Comparison of ENCODE assay signal across 8 cellular contexts in genomic region chr12:6603095-6603567, GRCh38. TPM values are rescaled to one million over a fixed set of nuclear protein-coding genes. Genes with fewer than 3 reads are reported as not detected.
DNase-seq lines count a peak whose midpoint lies in the region; ATAC-seq and TF ChIP-seq lines count a peak whose summit lies in the region.

No MANE protein-coding gene starts in this region.

- H3K27me3 Mint-ChIP-seq in IgD-negative memory B cell, result no peaks in the 10 kb centered on the region
- H3K27me3 Mint-ChIP-seq in activated CD8-positive, alpha-beta T cell treated with anti-CD3 and anti-CD28 coated beads, Interleukin-2, amount 10 ng/mL, durations not matched to agents 7 days and 5 days (ENCODE audit: low read depth), result no peaks in the 10 kb centered on the region

- DNase-seq in AG04450 (ENCODE audit: low read depth, low spot score) (no peak), foreskin fibroblast (peak in 1 of 2 donors; percentile 62), NCI-H1092 (lab: John Stamatoyannopoulos, UW) (no peak), pons (ENCODE audit: low spot score) (no peak)
- DNase-seq in activated CD8-positive, alpha-beta T cell treated with anti-CD3 and anti-CD28 coated beads, Interleukin-2, amount 10 ng/mL, durations not matched to agents 7 days and 5 days, result peak; percentile 46

- POLR2A ChIA-PET in AG04450 (lab: Yijun Ruan, JAX), result interaction anchor here (0.5 to 0.6 kb wide), 3 partner anchors 9 to 35 kb away, joined by 3 read pairs; partner anchors contain the start of gene NOP2
- POLR2A ChIA-PET in activated CD8-positive, alpha-beta T cell treated with anti-CD3 and anti-CD28 coated beads, Interleukin-2, amount 10 ng/mL, durations not matched to agents 7 days and 5 days (lab: Charles Lee), result interaction anchor here (0.8 to 3.4 kb wide), 8 partner anchors 8 to 108 kb away, joined by 3 to 14 read pairs (median 4); partner anchors contain the start of genes GAPDH and ZNF384

- H3K4me1 ChIP-seq in skeletal muscle satellite cell (ENCODE audit: control insufficient read depth, insufficient read depth, low read length), result peaks cover 37% of the 10 kb centered on the region

- no peak for ATAC-seq in activated CD8-positive, alpha-beta T cell treated with anti-CD3 and anti-CD28 coated beads, Interleukin-2, amount 10 ng/mL, durations not matched to agents 7 days and 5 days
- no peak for ATAC-seq in GM18868 (IDR thresholded peaks at IDR 0.05; ENCODE audit: unreplicated experiment)

- peaks cover 18 to 35% (median 30%) of the 10 kb centered on the region in 3 donors for H3K4me1 Mint-ChIP-seq in IgD-negative memory B cell
- peaks cover 51% of the 10 kb centered on the region for H3K4me1 Mint-ChIP-seq in activated CD8-positive, alpha-beta T cell treated with anti-CD3 and anti-CD28 coated beads, Interleukin-2, amount 10 ng/mL, durations not matched to agents 7 days and 5 days (ENCODE audit: low read depth)

- H3K36me3 Mint-ChIP-seq in IgD-negative memory B cell, result peaks cover 8% of the 10 kb centered on the region
- H3K36me3 Mint-ChIP-seq in activated CD8-positive, alpha-beta T cell treated with anti-CD3 and anti-CD28 coated beads, Interleukin-2, amount 10 ng/mL, durations not matched to agents 7 days and 5 days (ENCODE audit: low read depth), result peaks cover 71% of the 10 kb centered on the region

- H3K27ac Mint-ChIP-seq in IgD-negative memory B cell, result peak overlapping the region; percentile 67 to 89 (median 81)
- peak overlapping the region; percentile 82 for H3K27ac Mint-ChIP-seq in activated CD8-positive, alpha-beta T cell treated with anti-CD3 and anti-CD28 coated beads, Interleukin-2, amount 10 ng/mL, durations not matched to agents 7 days and 5 days

- no peaks in the 10 kb centered on the region; the same call in none of the 2 replicates for H3K9me3 ChIP-seq in AG04450 (ENCODE audit: control insufficient read depth, insufficient read depth, low read length)
- no peaks in the 10 kb centered on the region for H3K9me3 ChIP-seq in skeletal muscle satellite cell (replicated peaks; ENCODE audit: low read length)

- no peaks in the 10 kb centered on the region for H3K9me3 Mint-ChIP-seq in IgD-negative memory B cell
- H3K9me3 Mint-ChIP-seq in activated CD8-positive, alpha-beta T cell treated with anti-CD3 and anti-CD28 coated beads, Interleukin-2, amount 10 ng/mL, durations not matched to agents 7 days and 5 days (ENCODE audit: insufficient read depth), result no peaks in the 10 kb centered on the region

- peaks cover 57% of the 10 kb centered on the region for H3K36me3 ChIP-seq in skeletal muscle satellite cell (ENCODE audit: insufficient read depth, low read length)

- peak overlapping the region; percentile 99 for H3K4me2 ChIP-seq in skeletal muscle satellite cell (ENCODE audit: low read length)

- H3K27me3 ChIP-seq in AG04450 (ENCODE audit: control insufficient read depth, insufficient read depth, low read length), result no peaks in the 10 kb centered on the region
- no peaks in the 10 kb centered on the region for H3K27me3 ChIP-seq in skeletal muscle satellite cell (ENCODE audit: control insufficient read depth, insufficient read depth, low read length)

- peak overlapping the region; percentile 43 for H3K4me3 ChIP-seq in AG04450 (ENCODE audit: low read depth, low read length)
- peak overlapping the region; percentile 27 to 93 for H3K4me3 ChIP-seq in foreskin fibroblast (ENCODE audit: low read depth in 1 of 2, low read length in 2 of 2)
- H3K4me3 ChIP-seq in skeletal muscle satellite cell (ENCODE audit: low read length), result peak overlapping the region; percentile 97

- H3K9ac ChIP-seq in skeletal muscle satellite cell (ENCODE audit: low read depth, low read length), result peak overlapping the region; percentile 56

- H3K4me3 Mint-ChIP-seq in IgD-negative memory B cell, result peak overlapping the region in 3 of 4 donors; percentile 55 to 86 (median 79)
- no peak overlapping the region for H3K4me3 Mint-ChIP-seq in activated CD8-positive, alpha-beta T cell treated with anti-CD3 and anti-CD28 coated beads, Interleukin-2, amount 10 ng/mL, durations not matched to agents 7 days and 5 days

- H3K27ac ChIP-seq in AG04450 (ENCODE audit: low read depth, low read length), result no peak overlapping the region

- CTCF ChIA-PET in AG04450 (lab: Charles Lee), result interaction anchor here (1.0 to 1.5 kb wide), 4 partner anchors 66 to 222 kb away, joined by 3 to 6 read pairs (median 4); partner anchors contain the start of gene MLF2
- CTCF ChIA-PET in activated CD8-positive, alpha-beta T cell treated with anti-CD3 and anti-CD28 coated beads, Interleukin-2, amount 10 ng/mL, durations not matched to agents 7 days and 5 days (lab: Charles Lee), result interaction anchor here (1.0 to 3.9 kb wide), 12 partner anchors 10 to 180 kb away, joined by 3 to 20 read pairs (median 4); partner anchors contain the start of gene LPAR5

- TF ChIP-seq CTCF in AG04450 (IDR thresholded peaks at IDR 0.05; ENCODE audit: low read depth, low read length) (no peak), foreskin fibroblast (IDR thresholded peaks at IDR 0.05; ENCODE audit: low read depth, low read length) (no peak)

RNA-seq across cellular contexts. Expression of gene CHD4, which starts 4.0 kb away (rescaled TPM):
- 86.3 and 119 TPM in 2 replicates for polyA plus RNA-seq in AG04450 (2011; rRNA removed)
- polyA minus RNA-seq in AG04450 (2011; rRNA and poly(A)+ RNA removed), result 235 and 284 TPM in 2 replicates
- 55.2 TPM for polyA plus RNA-seq in IgD-negative memory B cell
- total RNA-seq in activated CD8-positive, alpha-beta T cell treated with anti-CD3 and anti-CD28 coated beads, Interleukin-2, amount 10 ng/mL, durations not matched to agents 7 days and 5 days, result 100 to 1,000 TPM; 277 to 292 TPM
- total RNA-seq in skeletal muscle satellite cell (2012; rRNA removed), result 148 and 162 TPM in 2 replicates

RNA-seq across cellular contexts. Expression of gene LPAR5, which starts 32.6 kb away (rescaled TPM):
- polyA plus RNA-seq in AG04450 (2011; rRNA removed) (not detected in 2 replicates), IgD-negative memory B cell (63.6 TPM)
- polyA minus RNA-seq in AG04450 (2011; rRNA and poly(A)+ RNA removed), result not detected in 2 replicates
- 10 to 100 TPM; 16.5 to 16.8 TPM for total RNA-seq in activated CD8-positive, alpha-beta T cell treated with anti-CD3 and anti-CD28 coated beads, Interleukin-2, amount 10 ng/mL, durations not matched to agents 7 days and 5 days
- total RNA-seq in skeletal muscle satellite cell (2012; rRNA removed), result not detected in 2 replicates

RNA-seq across cellular contexts. Expression of gene NOP2, which starts 35.0 kb away (rescaled TPM):
- polyA plus RNA-seq in AG04450 (2011; rRNA removed) (35.7 and 41.3 TPM in 2 replicates), IgD-negative memory B cell (24.9 TPM)
- 31.7 and 43.9 TPM in 2 replicates for polyA minus RNA-seq in AG04450 (2011; rRNA and poly(A)+ RNA removed)
- 10 to 100 TPM; 84.2 to 87.6 TPM for total RNA-seq in activated CD8-positive, alpha-beta T cell treated with anti-CD3 and anti-CD28 coated beads, Interleukin-2, amount 10 ng/mL, durations not matched to agents 7 days and 5 days
- 33.4 and 40.1 TPM in 2 replicates for total RNA-seq in skeletal muscle satellite cell (2012; rRNA removed)

RNA-seq across cellular contexts. Expression of gene ACRBP, which starts 44.1 kb away (rescaled TPM):
- polyA plus RNA-seq in AG04450 (2011; rRNA removed), result 0.41 and 0.64 TPM in 2 replicates
- 0.78 TPM in 1 of 2 replicates, not detected in the other for polyA minus RNA-seq in AG04450 (2011; rRNA and poly(A)+ RNA removed)
- 5.8 TPM for polyA plus RNA-seq in IgD-negative memory B cell
- 1 to 10 TPM in 1 of 2 experiments, under 1 TPM in 1; 0.76 to 1.7 TPM for total RNA-seq in activated CD8-positive, alpha-beta T cell treated with anti-CD3 and anti-CD28 coated beads, Interleukin-2, amount 10 ng/mL, durations not matched to agents 7 days and 5 days
- 2.0 TPM in 1 of 2 replicates, not detected in the other for total RNA-seq in skeletal muscle satellite cell (2012; rRNA removed)

RNA-seq across cellular contexts. Expression of gene IFFO1, which starts 47.3 kb away (rescaled TPM):
- 23.8 and 24.2 TPM in 2 replicates for polyA plus RNA-seq in AG04450 (2011; rRNA removed)
- 17.8 and 18.2 TPM in 2 replicates for polyA minus RNA-seq in AG04450 (2011; rRNA and poly(A)+ RNA removed)
- 12.3 TPM for polyA plus RNA-seq in IgD-negative memory B cell
- total RNA-seq in activated CD8-positive, alpha-beta T cell treated with anti-CD3 and anti-CD28 coated beads, Interleukin-2, amount 10 ng/mL, durations not matched to agents 7 days and 5 days, result 10 to 100 TPM; 24.9 to 25.5 TPM
- total RNA-seq in skeletal muscle satellite cell (2012; rRNA removed), result 8.6 and 8.7 TPM in 2 replicates

Comparison
In these comparisons a context has a peak if more than half of its experiments do, and no peak if none do; other contexts are left out.
1. H3K4me3 ChIP-seq: peak in every context shown above with its lines; median percentile 97 in skeletal muscle satellite cell; 60 in foreskin fibroblast; 43 in AG04450.
2. RNA of gene LPAR5, which starts 32.6 kb away (polyA plus RNA-seq): 63.6 TPM in IgD-negative memory B cell (single experiment); not detected in AG04450; every median in the first group is over 10 times any median in the second.